1 cellular context compared by ENCODE assay signal in the genomic region with DNA sequence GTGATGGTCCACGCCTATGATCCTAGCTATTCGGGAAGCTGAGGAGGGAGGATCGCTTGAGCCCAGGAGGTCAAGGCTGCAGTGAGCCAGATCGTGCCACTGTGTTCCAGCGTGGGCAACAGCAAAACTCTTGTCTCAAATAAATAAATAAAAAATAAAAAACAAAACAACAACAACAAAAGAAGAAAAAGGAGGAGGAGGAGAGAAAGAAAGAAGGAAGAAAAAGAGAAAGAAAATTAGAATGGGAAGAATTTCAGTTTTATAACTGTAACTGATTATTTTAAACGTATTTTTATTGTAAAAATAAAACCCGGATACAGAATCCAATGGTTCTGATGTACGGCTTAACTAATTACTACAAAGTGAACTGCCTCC.
TF ChIP-seq lines count a peak whose summit lies in the region.

No MANE protein-coding gene starts in this region.

TF ChIP-seq in GM12878, 131 proteins besides CTCF, POLR2A, EP300 and RAD21:
- TF ChIP-seq ASH2L (IDR thresholded peaks at IDR 0.05; ENCODE audit: borderline replicate concordance, low read depth) (no peak), CBX3 (IDR thresholded peaks at IDR 0.05; ENCODE audit: borderline replicate concordance, low read depth) (no peak), ATF7 (IDR thresholded peaks at IDR 0.05; ENCODE audit: low read depth) (no peak), CEBPB (IDR thresholded peaks at IDR 0.05; ENCODE audit: borderline replicate concordance in 1 of 2, low read depth in 2 of 2, low read length in 2 of 2) (no peak), SMC3 (IDR thresholded peaks at IDR 0.05; ENCODE audit: borderline replicate concordance, low read length) (no peak), CHD2 (IDR thresholded peaks at IDR 0.05; ENCODE audit: borderline replicate concordance, low read depth, low read length) (no peak), MEF2B (IDR thresholded peaks at IDR 0.05; ENCODE audit: partially characterized antibody, poor library complexity, severe bottlenecking) (no peak), SPI1 (IDR thresholded peaks at IDR 0.05; ENCODE audit: borderline replicate concordance, insufficient read depth, low read depth, low read length) (no peak), RAD51 (IDR thresholded peaks at IDR 0.05) (no peak), KLF5 (IDR thresholded peaks at IDR 0.05; ENCODE audit: partially characterized antibody) (no peak), RELB (IDR thresholded peaks at IDR 0.05; ENCODE audit: low read depth) (no peak), IKZF1 (conservative IDR thresholded peaks at IDR 0.05) (no peak), YBX1 (IDR thresholded peaks at IDR 0.05) (no peak)
- TF ChIP-seq, protein P1, sequence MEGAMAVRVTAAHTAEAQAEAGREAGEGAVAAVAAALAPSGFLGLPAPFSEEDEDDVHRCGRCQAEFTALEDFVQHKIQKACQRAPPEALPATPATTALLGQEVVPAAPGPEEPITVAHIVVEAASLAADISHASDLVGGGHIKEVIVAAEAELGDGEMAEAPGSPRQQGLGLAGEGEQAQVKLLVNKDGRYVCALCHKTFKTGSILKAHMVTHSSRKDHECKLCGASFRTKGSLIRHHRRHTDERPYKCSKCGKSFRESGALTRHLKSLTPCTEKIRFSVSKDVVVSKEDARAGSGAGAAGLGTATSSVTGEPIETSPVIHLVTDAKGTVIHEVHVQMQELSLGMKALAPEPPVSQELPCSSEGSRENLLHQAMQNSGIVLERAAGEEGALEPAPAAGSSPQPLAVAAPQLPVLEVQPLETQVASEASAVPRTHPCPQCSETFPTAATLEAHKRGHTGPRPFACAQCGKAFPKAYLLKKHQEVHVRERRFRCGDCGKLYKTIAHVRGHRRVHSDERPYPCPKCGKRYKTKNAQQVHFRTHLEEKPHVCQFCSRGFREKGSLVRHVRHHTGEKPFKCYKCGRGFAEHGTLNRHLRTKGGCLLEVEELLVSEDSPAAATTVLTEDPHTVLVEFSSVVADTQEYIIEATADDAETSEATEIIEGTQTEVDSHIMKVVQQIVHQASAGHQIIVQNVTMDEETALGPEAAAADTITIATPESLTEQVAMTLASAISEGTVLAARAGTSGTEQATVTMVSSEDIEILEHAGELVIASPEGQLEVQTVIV (IDR thresholded peaks at IDR 0.05; ENCODE audit: borderline replicate concordance, partially characterized antibody): no peak
